In genomic region chr3:75332784-75333183, GRCh38 we compare ENCODE assay signal across 20 cellular contexts.
A peak's percentile ranks its signal among the peaks of the same experiment; 100 is the strongest.
DNase-seq lines count a peak whose midpoint lies in the region; ATAC-seq, FAIRE-seq and TF ChIP-seq lines count a peak whose summit lies in the region.
"Had no signal": no experiment of that assay in that cellular context is flagged by ENCODE, and none has a peak within 500 bp of the region (broad histone marks: within the 10 kb centered on the region; RNA-seq: fewer than 3 reads in every experiment).

No MANE protein-coding gene starts in this region.

- H3K9me3 ChIP-seq in GM23248 (ENCODE audit: low read depth): no peaks in the 10 kb centered on the region
- peaks cover 0 to 3% of the 10 kb centered on the region in 2 donors for H3K9me3 ChIP-seq in lung (ENCODE audit: control insufficient read depth in 2 of 2, insufficient read depth in 1 of 2, low read length in 1 of 2)
- H3K9me3 ChIP-seq in psoas muscle: no peaks in the 10 kb centered on the region
- H3K9me3 ChIP-seq: BE2C had no signal

- no peaks in the 10 kb centered on the region for H3K9me2 ChIP-seq in GM23248 (ENCODE audit: insufficient read depth)

- H3K36me3 ChIP-seq in GM23248 (ENCODE audit: low read depth) (no peaks in the 10 kb centered on the region), bronchial epithelial cell (ENCODE audit: control insufficient read depth, insufficient read depth, low read length) (no peaks in the 10 kb centered on the region), lung (ENCODE audit: control insufficient read depth in 2 of 2, insufficient read depth in 2 of 2, low read length in 2 of 2) (no peaks in the 10 kb centered on the region), psoas muscle (ENCODE audit: insufficient read depth in 1 of 2, low read depth in 1 of 2) (no peaks in the 10 kb centered on the region)
- H3K36me3 ChIP-seq: BE2C had no signal

- FAIRE-seq in bronchial epithelial cell (lab: Jason Lieb, UNC): peak; percentile 28
- FAIRE-seq: GM12878, K562 had no signal

- H3K79me2 ChIP-seq in GM23248 (ENCODE audit: insufficient read depth): no peaks in the 10 kb centered on the region

- TF ChIP-seq CTCF in bronchial epithelial cell (IDR thresholded peaks at IDR 0.05; ENCODE audit: insufficient read depth, low read length, severe bottlenecking) (no peak), lung (IDR thresholded peaks at IDR 0.05; ENCODE audit: control extremely low read depth, extremely low read depth) (no peak), psoas muscle (IDR thresholded peaks at IDR 0.05) (no peak)

- WGBS in GM23248 (ENCODE audit: low coverage in 1 of 2, low lambda C conversion rate in 2 of 2, missing lambda C conversion rate in 2 of 2), 2 experiments: 2 to 3% methylated on average over 2 of the region's 2 CpGs
- 55 to 76% methylated on average over 2 of the region's 2 CpGs for WGBS in lung, 2 donors
- 9 to 24% (median 13%) methylated on average over 2 of the region's 2 CpGs for WGBS in psoas muscle, 3 donors

- no peaks in the 10 kb centered on the region for H3K4me1 ChIP-seq in GM23248 (ENCODE audit: insufficient read depth)
- H3K4me1 ChIP-seq in lung (ENCODE audit: control insufficient read depth in 2 of 2, insufficient read depth in 2 of 2, low read length in 2 of 2): no peaks in the 10 kb centered on the region
- H3K4me1 ChIP-seq in psoas muscle: no peaks in the 10 kb centered on the region
- H3K4me1 ChIP-seq: BE2C had no signal

- DNase-seq in AG08395 (ENCODE audit: low spot score): peak; percentile 43
- DNase-seq in GM23248: peak; percentile 65
- no peak for DNase-seq in bronchial epithelial cell (ENCODE audit: low read depth)
- no peak for DNase-seq in lung (ENCODE audit: low spot score)
- DNase-seq in AML-193 (lab: John Stamatoyannopoulos, UW): no peak
- no peak for DNase-seq in NCI-H748 (lab: John Stamatoyannopoulos, UW; ENCODE audit: unreplicated experiment)
- no peak for DNase-seq in SIG-M5 treated with dmso at 0.1 percent for 504 hours (lab: John Stamatoyannopoulos, UW; ENCODE audit: unreplicated experiment)
- no peak for DNase-seq in psoas muscle
- DNase-seq: BE2C; CD4-positive, alpha-beta T cell; DMS79; HCEC 1CT; NCI-H1417 treated with DMSO at 0.1 percent for 48 hours; NCI-H2029; NCI-H2171; NCI-H446 treated with DMSO at 0.1 percent for 48 hours; NCI-H748 treated with DMSO at 0.1 percent for 48 hours; PC-3 had no signal

- ATAC-seq in lung (ENCODE audit: insufficient read depth, low FRiP score) (peak; percentile 9), psoas muscle (no peak)
- ATAC-seq: GM12878, K562, PC-3 had no signal

- H3K4me3 ChIP-seq in GM23248: no peak overlapping the region
- no peak overlapping the region for H3K4me3 ChIP-seq in bronchial epithelial cell (ENCODE audit: low read depth, low read length)
- H3K4me3 ChIP-seq in lung: no peak overlapping the region
- H3K4me3 ChIP-seq in psoas muscle: no peak overlapping the region
- H3K4me3 ChIP-seq: GM12878, K562 had no signal

- H4K20me1 ChIP-seq in GM23248 (ENCODE audit: insufficient read depth): no peaks in the 10 kb centered on the region

- intact Hi-C loops in psoas muscle (cut with DNase I): no loop called here

- no peak overlapping the region for H3K9ac ChIP-seq in GM23248

- H3K4me2 ChIP-seq in GM23248 (ENCODE audit: unreplicated experiment): no peak overlapping the region

- H3K27me3 ChIP-seq in GM23248 (replicated peaks; ENCODE audit: insufficient read depth): peaks cover 5% of the 10 kb centered on the region
- no peaks in the 10 kb centered on the region for H3K27me3 ChIP-seq in bronchial epithelial cell (ENCODE audit: control insufficient read depth, insufficient read depth, low read length)
- no peaks in the 10 kb centered on the region for H3K27me3 ChIP-seq in lung (ENCODE audit: control insufficient read depth, insufficient read depth)
- H3K27me3 ChIP-seq in psoas muscle (ENCODE audit: insufficient read depth in 3 of 3, low read length in 2 of 3): peaks cover 0 to 3% (median 0%) of the 10 kb centered on the region in 3 donors
- H3K27me3 ChIP-seq: BE2C had no signal

- no peaks in the 10 kb centered on the region for H3F3A ChIP-seq in GM23248 (ENCODE audit: insufficient read depth)

- H2AFZ ChIP-seq in GM23248: no peak overlapping the region

- H3K27ac ChIP-seq in GM23248: no peak overlapping the region
- no peak overlapping the region for H3K27ac ChIP-seq in lung (ENCODE audit: low read depth in 1 of 2, low read length in 1 of 2)
- no peak overlapping the region for H3K27ac ChIP-seq in psoas muscle

- in situ Hi-C loops in GM23248 (cut with MboI): no loop called here

Comparison
In these comparisons a context has a peak if more than half of its experiments do, and no peak if none do; other contexts are left out.
1. DNase-seq: peak in AG08395 (single experiment) and GM23248 (single experiment); none in bronchial epithelial cell (single experiment), lung (single experiment), AML-193 (0 of 2), NCI-H748 (single experiment), SIG-M5 treated with dmso at 0.1 percent for 504 hours (single experiment) and psoas muscle (0 of 2).